8 cellular contexts compared by ENCODE assay signal in the genomic region with DNA sequence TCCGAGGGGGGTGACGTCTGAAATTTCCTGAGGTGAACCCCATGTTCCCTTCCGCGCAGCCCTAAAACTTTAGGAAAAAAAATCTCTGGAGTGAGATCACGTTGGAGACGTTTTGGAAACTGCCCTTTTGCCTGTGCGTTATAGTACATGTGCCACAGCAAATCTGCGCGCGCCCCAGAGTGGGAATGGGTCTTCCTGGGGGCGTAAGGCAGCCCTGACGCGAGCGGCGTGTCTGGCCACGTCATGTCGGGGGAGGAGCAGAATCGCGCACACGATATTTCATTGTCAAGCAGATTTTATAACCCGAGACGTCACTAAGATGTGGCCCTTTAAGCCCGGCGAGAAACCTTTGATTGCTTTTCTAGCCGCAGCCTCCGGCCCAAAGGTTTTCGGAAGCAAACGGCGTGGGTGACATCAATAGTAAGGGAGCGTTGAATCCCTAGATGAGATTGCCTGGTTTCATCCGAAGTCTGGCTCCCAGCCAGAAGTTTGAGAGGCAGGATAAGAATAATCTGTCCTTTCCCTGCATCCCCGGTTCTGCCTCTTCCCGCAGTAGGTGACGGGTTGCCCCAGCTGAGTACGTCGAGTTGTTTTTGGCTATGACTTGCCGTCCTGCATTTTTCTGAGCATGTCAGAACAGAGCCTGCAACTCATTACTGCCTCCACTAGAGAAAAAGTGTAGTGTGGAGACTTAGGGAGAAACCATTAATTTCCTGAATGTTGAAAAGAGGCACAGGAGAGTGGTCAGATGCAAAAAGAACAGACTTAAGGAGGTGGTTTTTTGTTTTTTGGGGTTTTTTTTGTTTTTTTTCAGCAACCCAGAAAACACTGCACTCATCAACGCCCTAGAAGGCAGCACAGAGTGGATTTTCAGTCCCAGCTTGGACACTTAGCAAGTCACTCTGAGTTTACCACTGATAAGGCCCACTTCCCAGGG. TPM values are rescaled to one million over a fixed set of nuclear protein-coding genes. Genes with fewer than 3 reads are reported as not detected.
DNase-seq lines count a peak whose midpoint lies in the region; ATAC-seq and TF ChIP-seq lines count a peak whose summit lies in the region.

No MANE protein-coding gene starts in this region.

- H3K27ac ChIP-seq in KOPT-K1 (ENCODE audit: low read depth, low read length, poor library complexity, severe bottlenecking), result peak overlapping the region; percentile 92
- H3K27ac ChIP-seq in Panc1 (ENCODE audit: low read length), result peak overlapping the region; percentile 97

- intact Hi-C loops in Panc1 (cut with micrococcal nuclease; ENCODE audit: unreplicated experiment), result loop anchor here (2.0 to 5.0 kb wide), 2 partner anchors 59 to 455 kb away; no protein-coding TSS in a partner anchor
- intact Hi-C loops in activated T-helper 1 cell treated with anti-CD3 and anti-CD28 coated beads, Interleukin-12 subunit alpha, Interleukin-12 subunit beta, Interleukin-2, Interleukin-4 antibody, amounts not matched to agents 30 ng/mL and 10 ng/mL and 1 ng/mL, durations not matched to agents 14 hours and 24 hours and 36 hours (cut with micrococcal nuclease), result loop anchor here (1.0 to 5.0 kb wide), 12 partner anchors 18 to 755 kb away; a partner anchor contains a TSS

- DNase-seq in Daoy (ENCODE audit: low read depth) (peak; percentile 94), Panc1 (ENCODE audit: low read depth, low spot score) (peak; percentile 84), fibroblast of pulmonary artery (ENCODE audit: low read depth) (peak; percentile 98)
- peak; percentile 90 for DNase-seq in activated T-helper 1 cell treated with anti-CD3 and anti-CD28 coated beads, Interleukin-12 subunit alpha, Interleukin-12 subunit beta, Interleukin-2, Interleukin-4 antibody, amounts not matched to agents 30 ng/mL and 10 ng/mL and 1 ng/mL, durations not matched to agents 14 hours and 24 hours and 36 hours (ENCODE audit: low spot score)

- peak overlapping the region; percentile 93 for H3K4me3 Mint-ChIP-seq in activated T-helper 1 cell treated with anti-CD3 and anti-CD28 coated beads, Interleukin-12 subunit alpha, Interleukin-12 subunit beta, Interleukin-2, Interleukin-4 antibody, amounts not matched to agents 30 ng/mL and 10 ng/mL and 1 ng/mL, durations not matched to agents 14 hours and 24 hours and 36 hours
- peak overlapping the region; percentile 87 to 96 (median 92) for H3K4me3 Mint-ChIP-seq in nephron
- H3K4me3 Mint-ChIP-seq in stimulated activated naive CD8-positive, alpha-beta T cell treated with anti-CD3 and anti-CD28 coated beads, Interleukin-15, Interleukin-2, amounts not matched to agents 100 ng/mL and 50 ng/mL, for 24 hours, result peak overlapping the region; percentile 95

- H3K36me3 ChIP-seq in KOPT-K1 (ENCODE audit: insufficient read depth, low read length) (no peaks in the 10 kb centered on the region), Panc1 (ENCODE audit: control insufficient read depth, insufficient read depth, low read length) (no peaks in the 10 kb centered on the region)

- in situ Hi-C loops in Panc1 (cut with HindIII; ENCODE audit: low pct_unique_long_range_greater_than_20kb, low sequenced_read_pairs), result no loop called here

- H3K9me3 ChIP-seq in KOPT-K1 (ENCODE audit: insufficient read depth, low read length, poor library complexity, severe bottlenecking) (no peaks in the 10 kb centered on the region), Panc1 (ENCODE audit: control insufficient read depth, insufficient read depth, low read depth, low read length) (no peaks in the 10 kb centered on the region)

- peak overlapping the region; percentile 68 to 94 for H3K4me3 ChIP-seq in Panc1 (ENCODE audit: low read depth in 2 of 2, low read length in 2 of 2)
- H3K4me3 ChIP-seq in fibroblast of pulmonary artery (replicated peaks; ENCODE audit: low read depth, low read length), result peak overlapping the region; percentile 90

- peak; percentile 29; the same call in 1 of the 2 replicates for TF ChIP-seq CTCF in Panc1 (IDR thresholded peaks at IDR 0.05)
- TF ChIP-seq CTCF in fibroblast of pulmonary artery (IDR thresholded peaks at IDR 0.05; ENCODE audit: low read length, missing control alignments), result peak; percentile 36
- TF ChIP-seq CTCF in nephron (IDR thresholded peaks at IDR 0.05; ENCODE audit: unreplicated experiment in 3 of 3), result peak in 2 of 3 experiments; percentile 25 to 31

- H3K27ac Mint-ChIP-seq in activated T-helper 1 cell treated with anti-CD3 and anti-CD28 coated beads, Interleukin-12 subunit alpha, Interleukin-12 subunit beta, Interleukin-2, Interleukin-4 antibody, amounts not matched to agents 30 ng/mL and 10 ng/mL and 1 ng/mL, durations not matched to agents 14 hours and 24 hours and 36 hours, result peak overlapping the region; percentile 95
- H3K27ac Mint-ChIP-seq in nephron, result peak overlapping the region; percentile 99 to 100 (median 100)
- peak overlapping the region; percentile 99 for H3K27ac Mint-ChIP-seq in stimulated activated naive CD8-positive, alpha-beta T cell treated with anti-CD3 and anti-CD28 coated beads, Interleukin-15, Interleukin-2, amounts not matched to agents 100 ng/mL and 50 ng/mL, for 24 hours

- peaks cover 11% of the 10 kb centered on the region for H3K4me1 ChIP-seq in Panc1 (ENCODE audit: control insufficient read depth, insufficient read depth, low read length)

- POLR2A ChIA-PET in Panc1 (lab: Charles Lee), result interaction anchor here (1.0 to 1.5 kb wide), 2 partner anchors 18 to 33 kb away, joined by 3 to 5 read pairs; a partner anchor contains a TSS

- ATAC-seq in GM21786 (IDR thresholded peaks at IDR 0.05; ENCODE audit: unreplicated experiment) (peak; percentile 44), Panc1 (peak; percentile 90)

- H3K9me3 Mint-ChIP-seq in activated T-helper 1 cell treated with anti-CD3 and anti-CD28 coated beads, Interleukin-12 subunit alpha, Interleukin-12 subunit beta, Interleukin-2, Interleukin-4 antibody, amounts not matched to agents 30 ng/mL and 10 ng/mL and 1 ng/mL, durations not matched to agents 14 hours and 24 hours and 36 hours, result no peaks in the 10 kb centered on the region
- no peaks in the 10 kb centered on the region for H3K9me3 Mint-ChIP-seq in nephron
- H3K9me3 Mint-ChIP-seq in stimulated activated naive CD8-positive, alpha-beta T cell treated with anti-CD3 and anti-CD28 coated beads, Interleukin-15, Interleukin-2, amounts not matched to agents 100 ng/mL and 50 ng/mL, for 24 hours, result no peaks in the 10 kb centered on the region

- BruUV-seq in Panc1 (replicated peaks; lab: Mats Ljungman, UMichigan), result TSS peak; percentile 97

- no peaks in the 10 kb centered on the region for H3K27me3 Mint-ChIP-seq in activated T-helper 1 cell treated with anti-CD3 and anti-CD28 coated beads, Interleukin-12 subunit alpha, Interleukin-12 subunit beta, Interleukin-2, Interleukin-4 antibody, amounts not matched to agents 30 ng/mL and 10 ng/mL and 1 ng/mL, durations not matched to agents 14 hours and 24 hours and 36 hours (ENCODE audit: insufficient read depth)
- no peaks in the 10 kb centered on the region for H3K27me3 Mint-ChIP-seq in nephron (ENCODE audit: low read depth)
- no peaks in the 10 kb centered on the region for H3K27me3 Mint-ChIP-seq in stimulated activated naive CD8-positive, alpha-beta T cell treated with anti-CD3 and anti-CD28 coated beads, Interleukin-15, Interleukin-2, amounts not matched to agents 100 ng/mL and 50 ng/mL, for 24 hours

- H3K36me3 Mint-ChIP-seq in activated T-helper 1 cell treated with anti-CD3 and anti-CD28 coated beads, Interleukin-12 subunit alpha, Interleukin-12 subunit beta, Interleukin-2, Interleukin-4 antibody, amounts not matched to agents 30 ng/mL and 10 ng/mL and 1 ng/mL, durations not matched to agents 14 hours and 24 hours and 36 hours (ENCODE audit: low read depth), result peaks cover 8% of the 10 kb centered on the region
- H3K36me3 Mint-ChIP-seq in nephron (ENCODE audit: low read depth), result no peaks in the 10 kb centered on the region
- no peaks in the 10 kb centered on the region for H3K36me3 Mint-ChIP-seq in stimulated activated naive CD8-positive, alpha-beta T cell treated with anti-CD3 and anti-CD28 coated beads, Interleukin-15, Interleukin-2, amounts not matched to agents 100 ng/mL and 50 ng/mL, for 24 hours (ENCODE audit: low read depth)

- H3K4me1 Mint-ChIP-seq in activated T-helper 1 cell treated with anti-CD3 and anti-CD28 coated beads, Interleukin-12 subunit alpha, Interleukin-12 subunit beta, Interleukin-2, Interleukin-4 antibody, amounts not matched to agents 30 ng/mL and 10 ng/mL and 1 ng/mL, durations not matched to agents 14 hours and 24 hours and 36 hours (ENCODE audit: low read depth), result peaks cover 60% of the 10 kb centered on the region
- peaks cover 33% of the 10 kb centered on the region for H3K4me1 Mint-ChIP-seq in nephron
- H3K4me1 Mint-ChIP-seq in stimulated activated naive CD8-positive, alpha-beta T cell treated with anti-CD3 and anti-CD28 coated beads, Interleukin-15, Interleukin-2, amounts not matched to agents 100 ng/mL and 50 ng/mL, for 24 hours (ENCODE audit: low read depth), result peaks cover 63% of the 10 kb centered on the region

- CTCF ChIA-PET in Panc1 (lab: Charles Lee), result interaction anchor here (0.6 kb wide), 1 partner anchor 379 kb away, joined by 8 read pairs; a partner anchor contains a TSS

- H3K27me3 ChIP-seq in Panc1 (ENCODE audit: control insufficient read depth, insufficient read depth, low read length), result no peaks in the 10 kb centered on the region

RNA-seq across cellular contexts. Expression of a gene that starts 0.8 kb away (rescaled TPM):
- 3.8 and 5.7 TPM in 2 replicates for total RNA-seq in Daoy (2014; rRNA removed; shearing (Covaris generic))
- 42.2 TPM for total RNA-seq in Panc1 (2021; ENCODE audit: unreplicated experiment)
- polyA plus RNA-seq in Panc1 (2012; ENCODE audit: insufficient read length), result 60.5 TPM
- total RNA-seq in activated T-helper 1 cell treated with anti-CD3 and anti-CD28 coated beads, Interleukin-12 subunit alpha, Interleukin-12 subunit beta, Interleukin-2, Interleukin-4 antibody, amounts not matched to agents 30 ng/mL and 10 ng/mL and 1 ng/mL, durations not matched to agents 14 hours and 24 hours and 36 hours, result 42.5 and 43.3 TPM in 2 replicates

RNA-seq across cellular contexts. Expression of a gene that starts 18.6 kb away (rescaled TPM):
- 10.5 and 10.9 TPM in 2 replicates for total RNA-seq in Daoy (2014; rRNA removed; shearing (Covaris generic))
- total RNA-seq in Panc1 (2021; ENCODE audit: unreplicated experiment), result 40.7 TPM
- 64.9 TPM for polyA plus RNA-seq in Panc1 (2012; ENCODE audit: insufficient read length)
- total RNA-seq in activated T-helper 1 cell treated with anti-CD3 and anti-CD28 coated beads, Interleukin-12 subunit alpha, Interleukin-12 subunit beta, Interleukin-2, Interleukin-4 antibody, amounts not matched to agents 30 ng/mL and 10 ng/mL and 1 ng/mL, durations not matched to agents 14 hours and 24 hours and 36 hours, result 25.1 and 27.9 TPM in 2 replicates

RNA-seq across cellular contexts. Expression of a gene that starts 24.3 kb away (rescaled TPM):
- total RNA-seq in Daoy (2014; rRNA removed; shearing (Covaris generic)), result 21.8 and 24.3 TPM in 2 replicates
- 41.1 TPM for total RNA-seq in Panc1 (2021; ENCODE audit: unreplicated experiment)
- 27.3 TPM for polyA plus RNA-seq in Panc1 (2012; ENCODE audit: insufficient read length)
- 34.7 and 35.0 TPM in 2 replicates for total RNA-seq in activated T-helper 1 cell treated with anti-CD3 and anti-CD28 coated beads, Interleukin-12 subunit alpha, Interleukin-12 subunit beta, Interleukin-2, Interleukin-4 antibody, amounts not matched to agents 30 ng/mL and 10 ng/mL and 1 ng/mL, durations not matched to agents 14 hours and 24 hours and 36 hours

RNA-seq across cellular contexts. Expression of a gene that starts 33.2 kb away (rescaled TPM):
- total RNA-seq in Daoy (2014; rRNA removed; shearing (Covaris generic)), result 112 and 126 TPM in 2 replicates
- 373 TPM for total RNA-seq in Panc1 (2021; ENCODE audit: unreplicated experiment)
- 479 TPM for polyA plus RNA-seq in Panc1 (2012; ENCODE audit: insufficient read length)
- total RNA-seq in activated T-helper 1 cell treated with anti-CD3 and anti-CD28 coated beads, Interleukin-12 subunit alpha, Interleukin-12 subunit beta, Interleukin-2, Interleukin-4 antibody, amounts not matched to agents 30 ng/mL and 10 ng/mL and 1 ng/mL, durations not matched to agents 14 hours and 24 hours and 36 hours, result 61.4 and 62.3 TPM in 2 replicates

RNA-seq across cellular contexts. Expression of a gene that starts 37.2 kb away (rescaled TPM):
- 362 and 379 TPM in 2 replicates for total RNA-seq in Daoy (2014; rRNA removed; shearing (Covaris generic))
- total RNA-seq in Panc1 (2021; ENCODE audit: unreplicated experiment), result 212 TPM
- 156 TPM for polyA plus RNA-seq in Panc1 (2012; ENCODE audit: insufficient read length)
- 151 and 158 TPM in 2 replicates for total RNA-seq in activated T-helper 1 cell treated with anti-CD3 and anti-CD28 coated beads, Interleukin-12 subunit alpha, Interleukin-12 subunit beta, Interleukin-2, Interleukin-4 antibody, amounts not matched to agents 30 ng/mL and 10 ng/mL and 1 ng/mL, durations not matched to agents 14 hours and 24 hours and 36 hours

Comparison
In these comparisons a context has a peak if more than half of its experiments do, and no peak if none do; other contexts are left out.
1. Peak in every context shown above with its lines: DNase-seq, ATAC-seq, H3K4me3 ChIP-seq and H3K27ac ChIP-seq.